Comparison of ENCODE assay signal across 22 cellular contexts in the genomic region with DNA sequence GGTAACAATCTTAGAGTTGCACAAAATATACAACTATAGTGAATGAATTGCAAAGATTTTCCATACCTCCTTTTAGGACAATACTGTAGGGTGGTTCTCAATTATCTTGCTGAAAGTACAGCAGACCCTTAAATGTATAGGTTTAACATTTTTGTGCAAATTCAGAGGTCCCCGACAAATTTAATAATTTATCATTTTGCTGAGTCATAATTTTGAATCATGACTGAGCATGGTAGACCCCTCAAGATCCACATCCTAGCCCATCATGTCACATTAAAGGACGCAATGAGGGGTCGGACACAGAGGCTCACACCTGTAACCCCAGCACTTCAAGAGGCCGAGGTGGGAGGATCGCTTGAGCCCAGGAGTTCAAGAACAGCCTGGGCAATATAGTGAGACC. TPM values are rescaled to one million over a fixed set of nuclear protein-coding genes. Genes with fewer than 3 reads are reported as not detected.
A peak's percentile ranks its signal among the peaks of the same experiment; 100 is the strongest.
DNase-seq lines count a peak whose midpoint lies in the region; ATAC-seq, FAIRE-seq and TF ChIP-seq lines count a peak whose summit lies in the region.
"Had no signal": no experiment of that assay in that cellular context is flagged by ENCODE, and none has a peak within 500 bp of the region (broad histone marks: within the 10 kb centered on the region; RNA-seq: fewer than 3 reads in every experiment).

No MANE protein-coding gene starts in this region.

- H2BK120ac ChIP-seq in IMR-90 (ENCODE audit: low read depth, low read length) (no peak overlapping the region; the same call in 1 of the 2 replicates), H1 (replicated peaks; ENCODE audit: low read depth, low read length) (no peak overlapping the region), trophoblast cell (ENCODE audit: insufficient read depth, low read length, poor library complexity) (no peak overlapping the region)

- peak overlapping the region; percentile 36 for H2AK5ac ChIP-seq in IMR-90 (ENCODE audit: low read depth, low read length)
- no peak overlapping the region for H2AK5ac ChIP-seq in H1 (ENCODE audit: low read depth, low read length)
- H2AK5ac ChIP-seq in trophoblast cell (ENCODE audit: low read length) = no peak overlapping the region

- H3K27ac ChIP-seq in A549 (peak overlapping the region in 1 of 2 experiments; percentile 31; a peak in 1 of 6 replicates), IMR-90 (ENCODE audit: insufficient read depth, low read length) (no peak overlapping the region), H1 (ENCODE audit: low read depth, low read length) (no peak overlapping the region), trophoblast cell (ENCODE audit: low read depth, low read length) (no peak overlapping the region)
- H3K27ac ChIP-seq: C4-2B had no signal

- 80% methylated on average over 5 of the region's 5 CpGs for WGBS in A549 (ENCODE audit: missing lambda C conversion rate)
- WGBS in IMR-90 (ENCODE audit: extremely low coverage in 2 of 2, insufficient read length in 1 of 2), 2 experiments = no CpG with 5 or more reads among the region's 5 CpGs
- 96% methylated on average over 5 of the region's 5 CpGs; no CpG with 5 or more reads in 1 of the 2 experiments for WGBS in H1 (ENCODE audit: extremely low coverage in 1 of 2, insufficient coverage in 1 of 2, insufficient read length in 1 of 2, insufficient replicate concordance in 2 of 2, low coverage in 1 of 2, low lambda C conversion rate in 2 of 2, missing lambda C conversion rate in 1 of 2), 2 experiments
- no CpG with 5 or more reads among the region's 5 CpGs for WGBS in trophoblast cell (ENCODE audit: extremely low coverage, insufficient coverage, insufficient read length)

- H3K23me2 ChIP-seq in H1 (ENCODE audit: low read depth, low read length) = no peaks in the 10 kb centered on the region

- no peak for FAIRE-seq in A549 (lab: Jason Lieb, UNC)
- FAIRE-seq in H1 (lab: Jason Lieb, UNC) = no peak
- FAIRE-seq: A204.1, D721Med, G401.6, GM12891, GM19239 had no signal

- H3K18ac ChIP-seq in IMR-90 (ENCODE audit: low read depth, low read length) (no peak overlapping the region), H1 (ENCODE audit: extremely low read depth, low read length) (no peak overlapping the region), trophoblast cell (ENCODE audit: low read length) (no peak overlapping the region)

- intact Hi-C loops in IMR-90 (cut with micrococcal nuclease) = loop anchor here (5.0 kb wide), 1 partner anchor 40 kb away; no protein-coding TSS in a partner anchor

- H3K23ac ChIP-seq in IMR-90 (ENCODE audit: low read depth, low read length) = no peak overlapping the region
- no peak overlapping the region for H3K23ac ChIP-seq in H1 (ENCODE audit: insufficient read length)
- H3K23ac ChIP-seq in trophoblast cell (ENCODE audit: low read length) = no peak overlapping the region

- H4K20me1 ChIP-seq in IMR-90 (ENCODE audit: insufficient read depth, low read length) (no peaks in the 10 kb centered on the region; the same call in 1 of the 2 replicates), H1 (replicated peaks in 1 of 2; ENCODE audit: control insufficient read depth in 1 of 2, insufficient read depth in 2 of 2, low read length in 2 of 2) (peaks cover 0 to 2% of the 10 kb centered on the region in 2 experiments)
- H4K20me1 ChIP-seq: BLaER1 treated with 17β-estradiol and CSF1 and Interleukin-3, amounts not matched to agents 10 nM and 100 nM had no signal

- CTCF ChIA-PET in A549 (lab: Yijun Ruan, JAX) = interaction anchor here (0.6 to 1.6 kb wide), 2 partner anchors 35 to 46 kb away, joined by 3 read pairs; no protein-coding TSS in a partner anchor
- CTCF ChIA-PET in IMR-90 (lab: Yijun Ruan, JAX) = no interaction called here
- CTCF ChIA-PET in H1 (lab: Charles Lee; ENCODE audit: partially characterized antibody) = interaction anchor here (0.6 to 1.4 kb wide), 3 partner anchors 13 to 40 kb away, joined by 3 read pairs; no protein-coding TSS in a partner anchor

- no peak for TF ChIP-seq RAD21 in A549 (conservative IDR thresholded peaks at IDR 0.05 in 1 of 2, IDR thresholded peaks at IDR 0.05 in 1 of 2)
- no peak for TF ChIP-seq RAD21 in IMR-90 (IDR thresholded peaks at IDR 0.05; ENCODE audit: low read length)
- TF ChIP-seq RAD21 in H1 (IDR thresholded peaks at IDR 0.05 in 1 of 2, conservative IDR thresholded peaks at IDR 0.05 in 1 of 2; ENCODE audit: low read depth in 2 of 2, low read length in 2 of 2) = no peak

- in situ Hi-C loops in IMR-90 (cut with MboI; ENCODE audit: low sequenced_read_pairs) = loop anchor here (25.0 kb wide), 1 partner anchor 985 kb away; a partner anchor contains a TSS

- no peak overlapping the region for H3K9ac ChIP-seq in IMR-90 (ENCODE audit: low read depth, low read length)
- no peak overlapping the region for H3K9ac ChIP-seq in H1 (replicated peaks in 1 of 4; ENCODE audit: extremely low read depth in 1 of 4, low read depth in 3 of 4, low read length in 3 of 4)
- no peak overlapping the region for H3K9ac ChIP-seq in trophoblast cell (ENCODE audit: low read length)
- H3K9ac ChIP-seq: BLaER1 treated with 17β-estradiol and CSF1 and Interleukin-3, amounts not matched to agents 10 nM and 100 nM had no signal

- no peak for DNase-seq in A549 (ENCODE audit: low read depth in 1 of 2, low spot score in 1 of 2)
- no peak for DNase-seq in IMR-90
- no peak for DNase-seq in H1 (ENCODE audit: low read depth in 1 of 2, low spot score in 2 of 2)
- DNase-seq in trophoblast cell = no peak
- no peak for DNase-seq in GM19238 (ENCODE audit: insufficient read length, low spot score)
- DNase-seq in occipital lobe (lab: John Stamatoyannopoulos, UW) = no peak
- DNase-seq: 8988T; AML-193; Caco-2; Calu3; CD4-positive, alpha-beta T cell; CD8-positive, alpha-beta T cell; DMS79 treated with DMSO at 0.1 percent for 48 hours; GF-D8 had no signal

- peaks cover 20% of the 10 kb centered on the region for H3K36me3 ChIP-seq in IMR-90 (ENCODE audit: control insufficient read depth, insufficient read depth, low read length)
- H3K36me3 ChIP-seq in H1 (ENCODE audit: control insufficient read depth in 2 of 4, insufficient read depth in 4 of 4, low read length in 3 of 4) = peaks cover 6 to 22% (median 16%) of the 10 kb centered on the region in 4 experiments; a peak in 6 of 8 replicates
- peaks cover 2 to 26% of the 10 kb centered on the region in 2 experiments for H3K36me3 ChIP-seq in trophoblast cell (ENCODE audit: control insufficient read depth in 1 of 2, insufficient read depth in 2 of 2, low read length in 2 of 2)

- H3K4me1 ChIP-seq in A549 (peaks cover 7% of the 10 kb centered on the region; the same call in 2 of the 3 replicates), IMR-90 (ENCODE audit: control insufficient read depth, insufficient read depth, low read length) (peaks cover 16% of the 10 kb centered on the region), H1 (replicated peaks in 1 of 4; ENCODE audit: control insufficient read depth in 3 of 4, insufficient read depth in 4 of 4, low read length in 3 of 4) (no peaks in the 10 kb centered on the region), trophoblast cell (ENCODE audit: control insufficient read depth in 1 of 2, insufficient read depth in 2 of 2, low read length in 2 of 2) (no peaks in the 10 kb centered on the region)
- H3K4me1 ChIP-seq: BLaER1 treated with 17β-estradiol and CSF1 and Interleukin-3, amounts not matched to agents 10 nM and 100 nM; Caco-2 had no signal

- H2AK9ac ChIP-seq in IMR-90 (replicated peaks; ENCODE audit: low read depth, low read length, poor library complexity) = no peak overlapping the region

- H3K4me3 ChIP-seq in A549 = no peak overlapping the region
- no peak overlapping the region for H3K4me3 ChIP-seq in IMR-90 (ENCODE audit: insufficient read depth, low read depth, low read length)
- H3K4me3 ChIP-seq in H1 (ENCODE audit: extremely low read depth in 1 of 4, insufficient read depth in 2 of 4, low read depth in 3 of 4, low read length in 4 of 4) = no peak overlapping the region
- H3K4me3 ChIP-seq in trophoblast cell (ENCODE audit: low read depth, low read length) = no peak overlapping the region
- H3K4me3 ChIP-seq: BLaER1 treated with 17β-estradiol and CSF1 and Interleukin-3, amounts not matched to agents 10 nM and 100 nM had no signal

- H3K79me2 ChIP-seq in H1 (ENCODE audit: control insufficient read depth in 1 of 2, insufficient read depth in 2 of 2, low read length in 2 of 2) (no peaks in the 10 kb centered on the region), trophoblast cell (ENCODE audit: control insufficient read depth, insufficient read depth, low read length, poor library complexity) (no peaks in the 10 kb centered on the region)

- H2BK15ac ChIP-seq in IMR-90 (ENCODE audit: low read depth, low read length) = no peak overlapping the region
- H2BK15ac ChIP-seq in H1 (ENCODE audit: low read length) = no peak overlapping the region

- H2BK20ac ChIP-seq in IMR-90 (ENCODE audit: low read depth, low read length) (no peak overlapping the region), H1 (ENCODE audit: low read length) (no peak overlapping the region)

- POLR2A ChIA-PET in A549 (lab: Yijun Ruan, JAX) (no interaction called here), IMR-90 (lab: Charles Lee; ENCODE audit: unreplicated experiment) (no interaction called here), H1 (lab: Charles Lee; ENCODE audit: partially characterized antibody) (no interaction called here)

- no peak overlapping the region for H3K56ac ChIP-seq in IMR-90 (ENCODE audit: extremely low read depth, insufficient read depth, low read length)
- H3K56ac ChIP-seq in H1 (replicated peaks; ENCODE audit: insufficient read length, low read depth, low read length) = no peak overlapping the region

- TF ChIP-seq POLR2A in A549 (IDR thresholded peaks at IDR 0.05; ENCODE audit: low read length) = no peak
- TF ChIP-seq POLR2A in IMR-90 (IDR thresholded peaks at IDR 0.05; ENCODE audit: low read depth, low read length) = no peak
- no peak for TF ChIP-seq POLR2A in H1 (IDR thresholded peaks at IDR 0.05; ENCODE audit: control extremely low read depth in 1 of 2, low read depth in 2 of 2, low read length in 2 of 2)

- no peak overlapping the region for H3K4ac ChIP-seq in IMR-90 (ENCODE audit: low read depth, low read length)
- H3K4ac ChIP-seq in H1 (replicated peaks; ENCODE audit: insufficient read length, low read depth, low read length) = no peak overlapping the region
- no peak overlapping the region for H3K4ac ChIP-seq in trophoblast cell (ENCODE audit: low read depth, low read length)

- dilution Hi-C loops in IMR-90 (cut with HindIII; ENCODE audit: low sequenced_read_pairs, unreplicated experiment) = no loop called here

- H3K14ac ChIP-seq in IMR-90 (replicated peaks; ENCODE audit: low read depth, low read length) = no peak overlapping the region
- no peak overlapping the region for H3K14ac ChIP-seq in H1 (ENCODE audit: insufficient read length)
- H3K14ac ChIP-seq in trophoblast cell (ENCODE audit: low read length) = no peak overlapping the region

- ATAC-seq in A549 (no peak), IMR-90 (ENCODE audit: low read depth) (no peak), HG02973 (IDR thresholded peaks at IDR 0.05; ENCODE audit: unreplicated experiment) (no peak)
- ATAC-seq: CD8-positive, alpha-beta T cell had no signal

- no peaks in the 10 kb centered on the region; the same call in 1 of the 2 replicates for H3K9me1 ChIP-seq in IMR-90 (ENCODE audit: insufficient read depth, low read length)

- H2BK5ac ChIP-seq in IMR-90 (ENCODE audit: low read depth, low read length, poor library complexity, severe bottlenecking) (no peak overlapping the region), H1 (ENCODE audit: low read depth, low read length) (no peak overlapping the region), trophoblast cell (ENCODE audit: low read depth, low read length, poor library complexity) (no peak overlapping the region)

- TF ChIP-seq CTCF in A549 (IDR thresholded peaks at IDR 0.05) (no peak), IMR-90 (conservative IDR thresholded peaks at IDR 0.05; ENCODE audit: low read depth, low read length) (no peak), H1 (IDR thresholded peaks at IDR 0.05; ENCODE audit: control extremely low read depth in 1 of 3, insufficient read depth in 1 of 3, low read depth in 1 of 3, low read length in 3 of 3) (no peak)

- no peak overlapping the region for H3K4me2 ChIP-seq in A549
- H3K4me2 ChIP-seq in IMR-90 (ENCODE audit: low read depth, low read length) = no peak overlapping the region
- H3K4me2 ChIP-seq in H1 (ENCODE audit: insufficient read depth in 1 of 2, low read depth in 2 of 2, low read length in 2 of 2) = no peak overlapping the region
- no peak overlapping the region for H3K4me2 ChIP-seq in trophoblast cell (ENCODE audit: low read length)
- H3K4me2 ChIP-seq: BLaER1 treated with 17β-estradiol and CSF1 and Interleukin-3, amounts not matched to agents 10 nM and 100 nM had no signal

- H4K8ac ChIP-seq in IMR-90 (ENCODE audit: low read depth in 2 of 2, low read length in 2 of 2) = peak overlapping the region in 1 of 2 experiments; percentile 80; a peak in 1 of 4 replicates
- H4K8ac ChIP-seq in H1 (ENCODE audit: extremely low read depth, insufficient read depth, low read length) = no peak overlapping the region
- no peak overlapping the region for H4K8ac ChIP-seq in trophoblast cell (ENCODE audit: low read depth, low read length)

- H2AFZ ChIP-seq in IMR-90 (replicated peaks; ENCODE audit: low read length, poor library complexity) (no peak overlapping the region), H1 (ENCODE audit: low read length) (no peak overlapping the region), trophoblast cell (ENCODE audit: insufficient read depth, low read length, poor library complexity) (no peak overlapping the region)

- peak overlapping the region; percentile 49 for H4K12ac ChIP-seq in trophoblast cell (ENCODE audit: low read depth, low read length)

- H4K5ac ChIP-seq in IMR-90 (ENCODE audit: low read depth, low read length) (no peak overlapping the region), H1 (ENCODE audit: insufficient read length, low read depth, low read length) (no peak overlapping the region)

- H4K91ac ChIP-seq in IMR-90 (ENCODE audit: insufficient read depth, low read depth, low read length) = no peak overlapping the region
- no peak overlapping the region for H4K91ac ChIP-seq in H1 (replicated peaks; ENCODE audit: insufficient read length, low read length)
- H4K91ac ChIP-seq in trophoblast cell (ENCODE audit: low read depth, low read length) = no peak overlapping the region

- H3K27me3 ChIP-seq in IMR-90 (ENCODE audit: control insufficient read depth, insufficient read depth, low read length) = no peaks in the 10 kb centered on the region
- no peaks in the 10 kb centered on the region for H3K27me3 ChIP-seq in H1 (replicated peaks in 1 of 4; ENCODE audit: control insufficient read depth in 3 of 4, extremely low read depth in 1 of 4, insufficient read depth in 3 of 4, low read length in 3 of 4)
- no peaks in the 10 kb centered on the region for H3K27me3 ChIP-seq in trophoblast cell (ENCODE audit: insufficient read depth, low read length)
- H3K27me3 ChIP-seq: BLaER1 treated with 17β-estradiol and CSF1 and Interleukin-3, amounts not matched to agents 10 nM and 100 nM had no signal

- TF ChIP-seq EP300 in A549 (IDR thresholded peaks at IDR 0.05) = no peak
- TF ChIP-seq EP300 in H1 (IDR thresholded peaks at IDR 0.05; ENCODE audit: borderline replicate concordance in 1 of 2, low read depth in 2 of 2, low read length in 2 of 2) = no peak

- H3K9me3 ChIP-seq in A549 (no peaks in the 10 kb centered on the region), IMR-90 (ENCODE audit: control insufficient read depth, insufficient read depth, low read length) (no peaks in the 10 kb centered on the region), H1 (ENCODE audit: insufficient read depth in 2 of 2, low read depth in 1 of 2, low read length in 1 of 2) (no peaks in the 10 kb centered on the region), trophoblast cell (ENCODE audit: insufficient read depth, low read depth, low read length) (no peaks in the 10 kb centered on the region)
- H3K9me3 ChIP-seq: BLaER1 treated with 17β-estradiol and CSF1 and Interleukin-3, amounts not matched to agents 10 nM and 100 nM; Caco-2 had no signal

- no TSS peak for BruUV-seq in IMR-90 (replicated peaks; lab: Mats Ljungman, UMichigan)

- H3K79me1 ChIP-seq in IMR-90 (ENCODE audit: low read depth in 1 of 2, low read length in 2 of 2) = peaks cover 10 to 14% of the 10 kb centered on the region in 2 experiments
- no peaks in the 10 kb centered on the region for H3K79me1 ChIP-seq in H1 (ENCODE audit: low read depth, low read length)
- H3K79me1 ChIP-seq in trophoblast cell (ENCODE audit: low read length) = no peaks in the 10 kb centered on the region

- H2BK12ac ChIP-seq in H1 (ENCODE audit: low read depth, low read length) = no peak overlapping the region
- no peak overlapping the region for H2BK12ac ChIP-seq in trophoblast cell (ENCODE audit: low read length)

RNA-seq across cellular contexts. Expression of a gene that starts 43.5 kb away (rescaled TPM):
- polyA plus RNA-seq in A549 (2011; rRNA removed) = 31.7 and 39.6 TPM in 2 replicates
- polyA plus RNA-seq in A549 (2012; cell fraction: cytosol; rRNA removed) = 8.8 and 11.0 TPM in 2 replicates
- polyA plus RNA-seq in A549 (2012; cell fraction: nucleus; rRNA removed) = 7.8 and 10.8 TPM in 2 replicates
- 25.4 to 26.3 TPM (median 25.9 TPM) in 3 replicates for polyA plus RNA-seq in A549 (2017; fragmentation: RNase III; extraction: RNeasy Plus Mini Kit Qiagen cat#74134 plus additional on column Dnase treatment)
- polyA minus RNA-seq in A549 (2011; rRNA and poly(A)+ RNA removed) = 22.7 and 27.4 TPM in 2 replicates
- 27.2 and 27.4 TPM in 2 replicates for total RNA-seq in IMR-90 (2012; rRNA removed)
- polyA plus RNA-seq in IMR-90 (2012; rRNA removed) = 15.4 and 22.1 TPM in 2 replicates
- 5.8 and 8.5 TPM in 2 replicates for polyA plus RNA-seq in IMR-90 (2012; cell fraction: cytosol; rRNA removed)
- polyA plus RNA-seq in IMR-90 (2012; cell fraction: nucleus; rRNA removed; ENCODE audit: low replicate concordance) = 5.2 and 32.2 TPM in 2 replicates
- total RNA-seq in H1 (2021; fragmentation: NEBNext Ultra II Directional; extraction: Animal tissue kit (Norgen Biotek cat#: 25700)) = 41.2 and 43.1 TPM in 2 replicates
- polyA plus RNA-seq in H1 (2011; rRNA removed) = 10.8 and 13.2 TPM in 2 replicates
- polyA plus RNA-seq in H1 (2011; cell fraction: cytosol; rRNA removed) = 15.2 TPM
- 17.0 TPM for polyA plus RNA-seq in H1 (2011; cell fraction: nucleus; rRNA removed)
- 22.2 to 30.6 TPM (median 26.0 TPM) in 4 replicates for polyA plus RNA-seq in H1 (2012, experiment 1 of 2)
- 3.5 TPM for polyA plus RNA-seq in H1 (2012, experiment 2 of 2)
- 21.7 TPM for polyA plus RNA-seq in H1 (2013, experiment 1 of 2)
- 21.0 TPM for polyA plus RNA-seq in H1 (2013, experiment 2 of 2)
- 30.5 and 33.6 TPM in 2 replicates for polyA minus RNA-seq in H1 (2011; rRNA and poly(A)+ RNA removed)
- 16.4 TPM for polyA minus RNA-seq in H1 (2011; cell fraction: cytosol; rRNA and poly(A)+ RNA removed)
- polyA minus RNA-seq in H1 (2011; cell fraction: nucleus; rRNA and poly(A)+ RNA removed) = 21.8 TPM
- polyA plus RNA-seq in trophoblast cell (2013) = 41.7 and 41.8 TPM in 2 replicates
- 30.6 TPM for total RNA-seq in occipital lobe
